In the genomic region with DNA sequence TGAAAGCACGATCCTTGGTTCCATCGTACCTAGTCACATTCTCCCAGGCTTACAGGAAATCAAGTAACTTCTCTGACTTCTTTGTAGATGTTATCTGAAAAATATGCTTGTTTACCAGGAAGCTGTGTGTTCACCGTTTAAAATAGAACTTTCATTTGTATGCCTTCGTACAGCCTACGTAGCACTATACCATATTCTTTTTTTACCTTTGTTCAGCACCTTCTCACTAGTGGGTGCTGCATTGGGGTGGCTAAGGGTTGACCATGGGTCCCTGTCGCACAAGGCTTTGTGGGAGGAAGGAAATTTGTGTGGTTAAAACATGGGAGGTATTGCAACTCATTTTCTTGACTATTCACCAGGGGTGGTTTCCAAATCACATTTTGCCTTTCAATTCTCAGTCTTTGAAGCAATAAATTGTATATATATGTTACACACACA, we compare ENCODE assay signal across 8 cellular contexts. TPM values are rescaled to one million over a fixed set of nuclear protein-coding genes. Genes with fewer than 3 reads are reported as not detected.
DNase-seq lines count a peak whose midpoint lies in the region; ATAC-seq and TF ChIP-seq lines count a peak whose summit lies in the region.

No MANE protein-coding gene starts in this region.

- no peak for TF ChIP-seq EP300 in upper lobe of left lung (IDR thresholded peaks at IDR 0.05)

- intact Hi-C loops in upper lobe of right lung (cut with DNase I), result no loop called here

- H3K4me1 ChIP-seq in upper lobe of right lung (no peaks in the 10 kb centered on the region), upper lobe of left lung (peaks cover 0 to 8% (median under 1%) of the 10 kb centered on the region in 4 donors)

- H3K9me3 ChIP-seq in upper lobe of right lung, result no peaks in the 10 kb centered on the region
- no peaks in the 10 kb centered on the region for H3K9me3 ChIP-seq in upper lobe of left lung

- ATAC-seq in upper lobe of right lung, result peak; percentile 30
- ATAC-seq in upper lobe of left lung (ENCODE audit: low FRiP score in 2 of 2), result no peak

- H3K27me3 ChIP-seq in upper lobe of right lung (no peaks in the 10 kb centered on the region), upper lobe of left lung (no peaks in the 10 kb centered on the region)

- H3K27ac Mint-ChIP-seq in activated naive CD8-positive, alpha-beta T cell treated with anti-CD3 and anti-CD28 coated beads for 36 hours, result peak overlapping the region; percentile 88

- peaks cover 14% of the 10 kb centered on the region for H3K9me3 Mint-ChIP-seq in activated naive CD8-positive, alpha-beta T cell treated with anti-CD3 and anti-CD28 coated beads for 36 hours

- DNase-seq in stimulated activated CD4-positive, alpha-beta T cell treated with anti-CD3 and anti-CD28 coated beads, Interleukin-12 subunit alpha, Interleukin-12 subunit beta, amount 100 ng/mL, for 4 hours, result peak; percentile 38
- DNase-seq in stimulated activated CD4-positive, alpha-beta T cell treated with anti-CD3 and anti-CD28 coated beads, Interleukin-2, amount 100 ng/mL, for 48 hours, result no peak
- DNase-seq in Jurkat, Clone E6-1 (ENCODE audit: low read depth, low spot score), result peak; percentile 29
- DNase-seq in activated naive CD8-positive, alpha-beta T cell treated with anti-CD3 and anti-CD28 coated beads for 36 hours, result peak; percentile 56
- DNase-seq in upper lobe of right lung (no peak), upper lobe of left lung (no peak), NCI-H2171 treated with DMSO at 0.1 percent for 48 hours (lab: John Stamatoyannopoulos, UW) (no peak), AG20443 (ENCODE audit: low spot score) (no peak)

- peak overlapping the region; percentile 29 for H3K4me3 Mint-ChIP-seq in activated naive CD8-positive, alpha-beta T cell treated with anti-CD3 and anti-CD28 coated beads for 36 hours

- no peak overlapping the region for H3K4me3 ChIP-seq in Jurkat, Clone E6-1 (ENCODE audit: low read length)
- no peak overlapping the region for H3K4me3 ChIP-seq in upper lobe of right lung
- no peak overlapping the region for H3K4me3 ChIP-seq in upper lobe of left lung

- H3K36me3 ChIP-seq in upper lobe of right lung (peaks cover 22% of the 10 kb centered on the region), upper lobe of left lung (peaks cover 0 to 17% (median 2%) of the 10 kb centered on the region in 4 donors)

- TF ChIP-seq CTCF in upper lobe of right lung (IDR thresholded peaks at IDR 0.05), result no peak
- no peak for TF ChIP-seq CTCF in upper lobe of left lung (IDR thresholded peaks at IDR 0.05)

- TF ChIP-seq POLR2A in upper lobe of left lung (IDR thresholded peaks at IDR 0.05), result no peak

- no peak overlapping the region for H3K27ac ChIP-seq in upper lobe of right lung
- peak overlapping the region in 2 of 4 donors; percentile 13 to 31 for H3K27ac ChIP-seq in upper lobe of left lung

- no peaks in the 10 kb centered on the region for H3K27me3 Mint-ChIP-seq in activated naive CD8-positive, alpha-beta T cell treated with anti-CD3 and anti-CD28 coated beads for 36 hours

- WGBS in upper lobe of left lung, 2 donors, result 43 to 46% methylated on average over 6 of the region's 6 CpGs

- H3K4me1 Mint-ChIP-seq in activated naive CD8-positive, alpha-beta T cell treated with anti-CD3 and anti-CD28 coated beads for 36 hours, result peaks cover 68% of the 10 kb centered on the region

- H3K36me3 Mint-ChIP-seq in activated naive CD8-positive, alpha-beta T cell treated with anti-CD3 and anti-CD28 coated beads for 36 hours, result peaks cover 72% of the 10 kb centered on the region

RNA-seq across cellular contexts. Expression of gene MALT1, which starts 16.6 kb away (rescaled TPM):
- 17.2 TPM for polyA plus RNA-seq in Jurkat, Clone E6-1 (2012; ENCODE audit: insufficient read depth, insufficient read length)
- 10 to 100 TPM; 46.2 to 46.5 TPM for total RNA-seq in activated naive CD8-positive, alpha-beta T cell treated with anti-CD3 and anti-CD28 coated beads for 36 hours
- total RNA-seq in upper lobe of right lung (25.8 TPM), upper lobe of left lung (10 to 100 TPM; 17.1 to 29.3 (median 24.6) TPM)

RNA-seq across cellular contexts. Expression of gene ALPK2, which starts 59.0 kb away (rescaled TPM):
- not detected for polyA plus RNA-seq in Jurkat, Clone E6-1 (2012; ENCODE audit: insufficient read depth, insufficient read length)
- under 1 TPM; 0.62 to 0.76 TPM for total RNA-seq in activated naive CD8-positive, alpha-beta T cell treated with anti-CD3 and anti-CD28 coated beads for 36 hours
- 0.29 TPM for total RNA-seq in upper lobe of right lung
- total RNA-seq in upper lobe of left lung, result 1 to 10 TPM in 2 of 6 donors, under 1 TPM in 3, not detected in 1; 0.07 to 1.7 (median 0.34) TPM

Comparison
In these comparisons a context has a peak if more than half of its experiments do, and no peak if none do; other contexts are left out.
1. DNase-seq: peak in stimulated activated CD4-positive, alpha-beta T cell treated with anti-CD3 and anti-CD28 coated beads, Interleukin-12 subunit alpha, Interleukin-12 subunit beta, amount 100 ng/mL, for 4 hours (single experiment), Jurkat, Clone E6-1 (single experiment) and activated naive CD8-positive, alpha-beta T cell treated with anti-CD3 and anti-CD28 coated beads for 36 hours (single experiment); none in stimulated activated CD4-positive, alpha-beta T cell treated with anti-CD3 and anti-CD28 coated beads, Interleukin-2, amount 100 ng/mL, for 48 hours (0 of 2), upper lobe of right lung (single experiment), upper lobe of left lung (0 of 2), NCI-H2171 treated with DMSO at 0.1 percent for 48 hours (single experiment) and AG20443 (single experiment).